In genomic region chr17:76415786-76416185, GRCh38 we compare ENCODE assay signal across 29 cellular contexts. TPM values are rescaled to one million over a fixed set of nuclear protein-coding genes. Genes with fewer than 3 reads are reported as not detected.
"Had no signal": no experiment of that assay in that cellular context is flagged by ENCODE, and none has a peak within 500 bp of the region (broad histone marks: within the 10 kb centered on the region; RNA-seq: fewer than 3 reads in every experiment).

No MANE protein-coding gene starts in this region.

- H3K36me3 ChIP-seq: cardiac muscle cell had no signal

- H3K27ac ChIP-seq: ascending aorta had no signal

- FAIRE-seq: bronchial epithelial cell, TTC549 had no signal

- H3K9me3 ChIP-seq: ascending aorta had no signal

- DNase-seq: activated B cell treated with CpG ODN at 0.5 μM for 24 hours; activated CD4-positive, alpha-beta memory T cell treated with anti-CD3 and anti-CD28 coated beads for 36 hours; activated CD4-positive, alpha-beta T cell treated with anti-CD3 and anti-CD28 coated beads for 4 hours; activated CD4-positive, alpha-beta T cell treated with anti-CD3 and anti-CD28 coated beads, Interleukin-2, amount 50 U/mL, for 1 hour; activated CD4-positive, alpha-beta T cell treated with anti-CD3 and anti-CD28 coated beads, Interleukin-2, amount 50 U/mL, for 4 hours; activated CD4-positive, CD25-positive, alpha-beta regulatory T cell treated with anti-CD3 and anti-CD28 coated beads, Interleukin-2, amount 50 U/mL, for 72 hours; activated CD8-positive, alpha-beta memory T cell treated with anti-CD3 and anti-CD28 coated beads, Interleukin-2, amount 50 U/mL, for 4 hours; activated CD8-positive, alpha-beta T cell treated with anti-CD3 and anti-CD28 coated beads for 36 hours; activated effector memory CD4-positive, alpha-beta T cell treated with Interleukin-2 at 50 U/mL for 16 hours; activated gamma-delta T cell; activated naive CD4-positive, alpha-beta T cell treated with anti-CD3 and anti-CD28 coated beads, Interleukin-2, amount 10 ng/mL, durations not matched to agents 7 days and 5 days; activated naive CD4-positive, alpha-beta T cell treated with Interleukin-2 at 50 U/mL for 16 hours; activated naive CD8-positive, alpha-beta T cell treated with anti-CD3 and anti-CD28 coated beads, Interleukin-2, amount 10 ng/mL, durations not matched to agents 7 days and 5 days; activated naive CD8-positive, alpha-beta T cell treated with anti-CD3 and anti-CD28 coated beads, Interleukin-2, amount 50 U/mL, for 24 hours; activated T-cell treated with anti-CD3 and anti-CD28 coated beads, Interleukin-2, amount 50 U/mL, for 24 hours; activated T-cell treated with anti-CD3 and anti-CD28 coated beads, Interleukin-2, amount 50 U/mL, for 48 hours; amygdala; anterior cingulate cortex; cerebellar nuclear complex; T-helper 17 cell; T-helper 9 cell had no signal

- H3K27me3 ChIP-seq: ascending aorta, cardiac muscle cell had no signal

- ATAC-seq: activated CD8-positive, alpha-beta T cell treated with anti-CD3 and anti-CD28 coated beads for 36 hours; activated naive CD8-positive, alpha-beta T cell treated with anti-CD3 and anti-CD28 coated beads, Interleukin-2, amount 50 U/mL, for 24 hours; T-helper 17 cell had no signal

- H3K4me3 ChIP-seq: ascending aorta, cardiac muscle cell had no signal

RNA-seq across cellular contexts. Expression of gene AANAT, which starts 51.6 kb away (rescaled TPM):
- total RNA-seq: activated CD4-positive, alpha-beta memory T cell treated with anti-CD3 and anti-CD28 coated beads for 36 hours; activated CD4-positive, alpha-beta T cell treated with anti-CD3 and anti-CD28 coated beads, Interleukin-2, amount 10 ng/mL, durations not matched to agents 24 days and 14 days; activated naive CD8-positive, alpha-beta T cell treated with anti-CD3 and anti-CD28 coated beads, Interleukin-2, amount 10 ng/mL, durations not matched to agents 7 days and 5 days; ascending aorta; bronchial epithelial cell; chondrocyte; T-helper 1 cell treated with Interleukin-12 subunit alpha and Interleukin-12 subunit beta and Interleukin-4 antibody, amounts not matched to agents 30 ng/mL and 1 ng/mL, for 36 hours; T-helper 17 cell; T-helper 2 cell treated with Interferon-gamma antibody and Interleukin-4, amounts not matched to agents 100 ng/mL and 5 ng/mL, for 36 hours had no signal
